1 cellular context compared by ENCODE assay signal in genomic region chr7:2837476-2837875, GRCh38.
TF ChIP-seq lines count a peak whose summit lies in the region.

No MANE protein-coding gene starts in this region.

TF ChIP-seq in GM12878, 131 proteins besides CTCF, POLR2A, EP300 and RAD21 (continued from another document):
- TF ChIP-seq ZBTB11 (CRISPR knock-in tag; IDR thresholded peaks at IDR 0.05) (no peak), SPI1 (IDR thresholded peaks at IDR 0.05; ENCODE audit: borderline replicate concordance, insufficient read depth, low read depth, low read length) (no peak), POLR2AphosphoS5 (IDR thresholded peaks at IDR 0.05; ENCODE audit: low read length) (no peak), EGR1 (IDR thresholded peaks at IDR 0.05; ENCODE audit: borderline replicate concordance in 1 of 2, low read depth in 2 of 2, low read length in 2 of 2) (no peak), ZNF274 (IDR thresholded peaks at IDR 0.05; ENCODE audit: insufficient read depth, insufficient read length) (no peak), E2F4 (IDR thresholded peaks at IDR 0.05; ENCODE audit: low read depth, low read length) (no peak)
